1 cellular context compared by ENCODE assay signal in the genomic region with DNA sequence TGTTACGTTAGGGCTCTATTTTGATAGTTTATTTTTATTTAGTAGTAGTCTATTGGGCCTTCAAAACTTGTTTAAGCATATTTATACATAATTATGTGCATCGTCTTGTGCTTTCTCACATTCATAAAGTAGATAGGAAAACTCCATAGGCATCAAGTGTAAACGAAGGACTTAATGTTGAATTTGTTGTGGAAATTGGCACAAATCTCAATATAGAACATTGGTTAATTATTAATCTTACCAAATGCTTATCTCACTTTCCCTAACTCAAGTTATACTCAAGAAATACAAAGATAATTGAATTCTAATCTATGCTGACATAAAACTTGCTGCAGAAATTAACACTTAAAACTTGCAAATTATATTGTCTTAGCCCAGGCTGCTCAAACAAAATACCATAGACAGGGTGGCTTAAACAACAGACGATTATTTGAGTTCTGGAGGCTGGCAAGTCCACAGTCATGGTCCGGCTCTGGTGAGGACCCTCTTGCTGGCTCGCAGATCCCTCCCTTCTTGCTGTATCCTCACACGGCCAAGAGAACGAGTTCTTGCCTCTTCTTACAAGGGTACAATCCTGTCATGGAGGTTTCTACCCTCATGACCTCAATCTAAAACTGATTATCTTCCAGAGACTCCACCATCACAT.
TF ChIP-seq lines count a peak whose summit lies in the region.

No MANE protein-coding gene starts in this region.

TF ChIP-seq in HepG2, 621 proteins besides CTCF, POLR2A, EP300 and RAD21:
- no peak for TF ChIP-seq AGO1 (IDR thresholded peaks at IDR 0.05; ENCODE audit: low read depth, low read length, poor library complexity, severe bottlenecking)
- peak; percentile 73; the same call in 1 of the 2 replicates for TF ChIP-seq HNRNPUL1 (IDR thresholded peaks at IDR 0.05; ENCODE audit: low read depth, low read length)
TF ChIP-seq in HepG2: peak in this region for 1.
